Comparison of ENCODE assay signal across 7 cellular contexts in the genomic region with DNA sequence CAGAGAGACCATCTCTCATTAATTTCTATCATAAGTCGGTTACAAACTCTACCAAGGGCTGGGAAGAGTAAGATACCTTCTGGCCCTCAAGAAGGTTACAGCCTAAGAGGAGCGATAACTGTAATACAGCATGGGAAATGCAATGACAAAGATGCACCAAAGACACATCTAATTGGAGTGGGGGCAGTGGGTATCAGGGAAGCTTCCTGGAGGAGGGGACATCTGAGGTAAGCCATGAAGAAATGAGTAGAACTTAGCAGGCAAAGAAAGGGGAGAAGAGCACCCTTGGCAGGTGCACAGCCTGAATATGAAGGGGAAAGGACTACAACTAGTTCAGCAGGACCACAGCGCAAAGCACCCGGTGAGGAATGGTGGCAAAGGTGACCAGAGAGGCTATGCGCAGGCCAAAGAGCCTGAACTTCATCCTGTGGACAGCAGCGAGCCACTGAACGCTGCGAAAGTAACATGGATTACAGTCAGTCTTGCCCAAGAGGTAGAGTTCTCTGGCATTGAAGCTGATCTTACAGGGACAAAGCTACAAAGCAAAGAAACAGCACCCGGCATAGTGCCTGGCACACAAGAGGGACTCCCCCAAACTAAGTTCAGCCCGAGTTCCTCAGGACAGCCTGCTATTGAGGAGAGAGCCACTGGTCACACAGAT. TPM values are rescaled to one million over a fixed set of nuclear protein-coding genes. Genes with fewer than 3 reads are reported as not detected.
DNase-seq lines count a peak whose midpoint lies in the region; ATAC-seq, FAIRE-seq and TF ChIP-seq lines count a peak whose summit lies in the region.
"Had no signal": no experiment of that assay in that cellular context is flagged by ENCODE, and none has a peak within 500 bp of the region (broad histone marks: within the 10 kb centered on the region; RNA-seq: fewer than 3 reads in every experiment).

No MANE protein-coding gene starts in this region.

- H3K23ac ChIP-seq in H1 (ENCODE audit: insufficient read length): no peak overlapping the region

- H4K8ac ChIP-seq in H1 (ENCODE audit: extremely low read depth, insufficient read depth, low read length): no peak overlapping the region

- WGBS in H1 (ENCODE audit: extremely low coverage in 1 of 2, insufficient coverage in 1 of 2, insufficient read length in 1 of 2, insufficient replicate concordance in 2 of 2, low coverage in 1 of 2, low lambda C conversion rate in 2 of 2, missing lambda C conversion rate in 1 of 2), 2 experiments: 93% methylated on average over 10 of the region's 10 CpGs; no CpG with 5 or more reads in 1 of the 2 experiments

- no peak overlapping the region for H2BK20ac ChIP-seq in H1 (ENCODE audit: low read length)

- H3K27me3 ChIP-seq in MM.1S (replicated peaks; ENCODE audit: insufficient read depth, low read length) (no peaks in the 10 kb centered on the region), H1 (replicated peaks in 1 of 4; ENCODE audit: control insufficient read depth in 3 of 4, extremely low read depth in 1 of 4, insufficient read depth in 3 of 4, low read length in 3 of 4) (no peaks in the 10 kb centered on the region)

- H2AFZ ChIP-seq in MM.1S (ENCODE audit: low read length): no peak overlapping the region
- no peak overlapping the region for H2AFZ ChIP-seq in H1 (ENCODE audit: low read length)

- H3K79me2 ChIP-seq in MM.1S (ENCODE audit: low read length): peaks cover 74% of the 10 kb centered on the region
- peaks cover 0 to 29% of the 10 kb centered on the region in 2 experiments; a peak in 2 of 4 replicates for H3K79me2 ChIP-seq in H1 (ENCODE audit: control insufficient read depth in 1 of 2, insufficient read depth in 2 of 2, low read length in 2 of 2)

- no peak overlapping the region for H2BK120ac ChIP-seq in H1 (replicated peaks; ENCODE audit: low read depth, low read length)

- TF ChIP-seq CTCF in MM.1S (IDR thresholded peaks at IDR 0.05; ENCODE audit: low read length) (no peak), H1 (IDR thresholded peaks at IDR 0.05; ENCODE audit: control extremely low read depth in 1 of 3, insufficient read depth in 1 of 3, low read depth in 1 of 3, low read length in 3 of 3) (no peak)

- H3K18ac ChIP-seq in H1 (ENCODE audit: extremely low read depth, low read length): no peak overlapping the region

- H4K5ac ChIP-seq in H1 (ENCODE audit: insufficient read length, low read depth, low read length): no peak overlapping the region

- H4K91ac ChIP-seq in H1 (replicated peaks; ENCODE audit: insufficient read length, low read length): no peak overlapping the region

- peaks cover 14% of the 10 kb centered on the region for H3F3A ChIP-seq in MM.1S (ENCODE audit: insufficient read depth, low read length)

- ATAC-seq in HG03469 (IDR thresholded peaks at IDR 0.05; ENCODE audit: unreplicated experiment): no peak

- TF ChIP-seq POLR2A in H1 (IDR thresholded peaks at IDR 0.05; ENCODE audit: control extremely low read depth in 1 of 2, low read depth in 2 of 2, low read length in 2 of 2): no peak

- no peak for FAIRE-seq in H1 (lab: Jason Lieb, UNC)

- no peaks in the 10 kb centered on the region for H3K9me2 ChIP-seq in MM.1S (replicated peaks; ENCODE audit: insufficient read depth, low read length)

- POLR2A ChIA-PET in H1 (lab: Charles Lee; ENCODE audit: partially characterized antibody): interaction anchor here (0.8 to 6.9 kb wide), 5 partner anchors 10 to 53 kb away, joined by 3 to 79 read pairs (median 3); a partner anchor contains a TSS

- H3K56ac ChIP-seq in H1 (replicated peaks; ENCODE audit: insufficient read length, low read depth, low read length): no peak overlapping the region

- H3K27ac ChIP-seq in MM.1S (ENCODE audit: low read length) (no peak overlapping the region), H1 (ENCODE audit: low read depth, low read length) (no peak overlapping the region)

- H3K4me1 ChIP-seq in MM.1S (ENCODE audit: low read length): peaks cover 18% of the 10 kb centered on the region
- peaks cover 0 to 17% (median 11%) of the 10 kb centered on the region in 4 experiments; a peak in 6 of 7 replicates for H3K4me1 ChIP-seq in H1 (replicated peaks in 1 of 4; ENCODE audit: control insufficient read depth in 3 of 4, insufficient read depth in 4 of 4, low read length in 3 of 4)

- DNase-seq in MM.1S (no peak), H1 (ENCODE audit: low read depth in 1 of 2, low spot score in 2 of 2) (no peak), skeletal muscle cell (ENCODE audit: low read depth) (no peak), NCI-H82 treated with DMSO at 0.1 percent for 48 hours (lab: John Stamatoyannopoulos, UW; ENCODE audit: unreplicated experiment) (no peak), amygdala (lab: John Stamatoyannopoulos, UW) (no peak)
- DNase-seq: activated CD4-positive, alpha-beta T cell treated with anti-CD3 and anti-CD28 coated beads, Interleukin-2, amount 50 U/mL, for 4 hours had no signal

- TF ChIP-seq EP300 in H1 (IDR thresholded peaks at IDR 0.05; ENCODE audit: borderline replicate concordance in 1 of 2, low read depth in 2 of 2, low read length in 2 of 2): no peak

- H3K9me3 ChIP-seq in MM.1S (replicated peaks; ENCODE audit: insufficient read depth, low read length): no peaks in the 10 kb centered on the region
- no peaks in the 10 kb centered on the region for H3K9me3 ChIP-seq in H1 (ENCODE audit: insufficient read depth in 2 of 2, low read depth in 1 of 2, low read length in 1 of 2)

- no peak overlapping the region for H3K14ac ChIP-seq in H1 (ENCODE audit: insufficient read length)

- peaks cover 10% of the 10 kb centered on the region for H3K79me1 ChIP-seq in H1 (ENCODE audit: low read depth, low read length)

- H2BK5ac ChIP-seq in H1 (ENCODE audit: low read depth, low read length): no peak overlapping the region

- CTCF ChIA-PET in H1 (lab: Charles Lee; ENCODE audit: partially characterized antibody): interaction anchor here (0.7 to 1.1 kb wide), 3 partner anchors 21 to 261 kb away, joined by 3 to 4 read pairs (median 3); no protein-coding TSS in a partner anchor

- no peak overlapping the region for H3K4ac ChIP-seq in H1 (replicated peaks; ENCODE audit: insufficient read length, low read depth, low read length)

- no peak for TF ChIP-seq RAD21 in H1 (IDR thresholded peaks at IDR 0.05 in 1 of 2, conservative IDR thresholded peaks at IDR 0.05 in 1 of 2; ENCODE audit: low read depth in 2 of 2, low read length in 2 of 2)

- H3K4me2 ChIP-seq in MM.1S (ENCODE audit: low read depth, low read length) (peak overlapping the region; percentile 97), H1 (ENCODE audit: insufficient read depth in 1 of 2, low read depth in 2 of 2, low read length in 2 of 2) (peak overlapping the region; percentile 25 to 87)

- H3K4me3 ChIP-seq in MM.1S (ENCODE audit: low read length) (peak overlapping the region; percentile 96), H1 (ENCODE audit: extremely low read depth in 1 of 4, insufficient read depth in 2 of 4, low read depth in 3 of 4, low read length in 4 of 4) (peak overlapping the region in 2 of 4 experiments; percentile 47 to 81; a peak in 3 of 8 replicates), skeletal muscle cell (ENCODE audit: low read depth, low read length) (peak overlapping the region; percentile 89)

- H3K36me3 ChIP-seq in MM.1S (replicated peaks; ENCODE audit: insufficient read depth, low read length): no peaks in the 10 kb centered on the region
- H3K36me3 ChIP-seq in H1 (ENCODE audit: control insufficient read depth in 2 of 4, insufficient read depth in 4 of 4, low read length in 3 of 4): 0 out of 8 replicates have a peak, but pooled peaks cover 0 to 4% (median 0%) of the 10 kb centered on the region in 4 experiments

- H2BK12ac ChIP-seq in H1 (ENCODE audit: low read depth, low read length): no peak overlapping the region

- peak overlapping the region; percentile 81; the same call in 1 of the 2 replicates for H3K9ac ChIP-seq in MM.1S (ENCODE audit: low read length)
- H3K9ac ChIP-seq in H1 (replicated peaks in 1 of 4; ENCODE audit: extremely low read depth in 1 of 4, low read depth in 3 of 4, low read length in 3 of 4): peak overlapping the region in 1 of 4 experiments; percentile 28; a peak in 1 of 7 replicates

- peaks cover 13% of the 10 kb centered on the region for H4K20me1 ChIP-seq in MM.1S (ENCODE audit: insufficient read depth, low read length)
- peaks cover 4 to 19% of the 10 kb centered on the region in 2 experiments for H4K20me1 ChIP-seq in H1 (replicated peaks in 1 of 2; ENCODE audit: control insufficient read depth in 1 of 2, insufficient read depth in 2 of 2, low read length in 2 of 2)

- H2AK5ac ChIP-seq in H1 (ENCODE audit: low read depth, low read length): no peak overlapping the region

- H2BK15ac ChIP-seq in H1 (ENCODE audit: low read length): no peak overlapping the region

- peaks cover 10% of the 10 kb centered on the region; the same call in 1 of the 2 replicates for H3K23me2 ChIP-seq in H1 (ENCODE audit: low read depth, low read length)

RNA-seq across cellular contexts. Expression of a gene that starts 2.8 kb away (rescaled TPM):
- total RNA-seq in H1 (2021; fragmentation: NEBNext Ultra II Directional; extraction: Animal tissue kit (Norgen Biotek cat#: 25700)): 28.6 and 29.4 TPM in 2 replicates
- 15.4 and 22.1 TPM in 2 replicates for polyA plus RNA-seq in H1 (2011; rRNA removed)
- polyA plus RNA-seq in H1 (2011; cell fraction: cytosol; rRNA removed): 14.2 TPM
- 23.6 TPM for polyA plus RNA-seq in H1 (2011; cell fraction: nucleus; rRNA removed)
- 23.8 to 27.5 TPM (median 24.9 TPM) in 4 replicates for polyA plus RNA-seq in H1 (2012, experiment 1 of 2)
- 24.2 TPM for polyA plus RNA-seq in H1 (2012, experiment 2 of 2)
- polyA plus RNA-seq in H1 (2013, experiment 1 of 2): 15.4 TPM
- 14.1 TPM for polyA plus RNA-seq in H1 (2013, experiment 2 of 2)
- polyA minus RNA-seq in H1 (2011; rRNA and poly(A)+ RNA removed): 10.9 and 17.3 TPM in 2 replicates
- 14.0 TPM for polyA minus RNA-seq in H1 (2011; cell fraction: cytosol; rRNA and poly(A)+ RNA removed)
- 11.5 TPM for polyA minus RNA-seq in H1 (2011; cell fraction: nucleus; rRNA and poly(A)+ RNA removed)

RNA-seq across cellular contexts. Expression of a gene that starts 7.1 kb away (rescaled TPM):
- total RNA-seq in H1 (2021; fragmentation: NEBNext Ultra II Directional; extraction: Animal tissue kit (Norgen Biotek cat#: 25700)): 1.2 TPM in 1 of 2 replicates, not detected in the other
- 1.4 and 1.5 TPM in 2 replicates for polyA plus RNA-seq in H1 (2011; rRNA removed)
- polyA plus RNA-seq in H1 (2011; cell fraction: cytosol; rRNA removed): 0.98 TPM
- polyA plus RNA-seq in H1 (2011; cell fraction: nucleus; rRNA removed): 0.33 TPM
- polyA plus RNA-seq in H1 (2012, experiment 1 of 2): 0.59 to 4.0 TPM (median 2.1 TPM) in 4 replicates
- polyA plus RNA-seq in H1 (2012, experiment 2 of 2): 4.7 TPM
- 2.7 TPM for polyA plus RNA-seq in H1 (2013, experiment 1 of 2)
- 4.0 TPM for polyA plus RNA-seq in H1 (2013, experiment 2 of 2)
- 0.44 and 0.73 TPM in 2 replicates for polyA minus RNA-seq in H1 (2011; rRNA and poly(A)+ RNA removed)
- polyA minus RNA-seq in H1 (2011; cell fraction: cytosol; rRNA and poly(A)+ RNA removed): not detected
- polyA minus RNA-seq in H1 (2011; cell fraction: nucleus; rRNA and poly(A)+ RNA removed): not detected

RNA-seq across cellular contexts. Expression of a gene that starts 12.4 kb away (rescaled TPM):
- 55.3 and 55.4 TPM in 2 replicates for total RNA-seq in H1 (2021; fragmentation: NEBNext Ultra II Directional; extraction: Animal tissue kit (Norgen Biotek cat#: 25700))
- 22.4 and 30.4 TPM in 2 replicates for polyA plus RNA-seq in H1 (2011; rRNA removed)
- polyA plus RNA-seq in H1 (2011; cell fraction: cytosol; rRNA removed): 41.3 TPM
- 88.6 TPM for polyA plus RNA-seq in H1 (2011; cell fraction: nucleus; rRNA removed)
- 44.2 to 48.1 TPM (median 46.0 TPM) in 4 replicates for polyA plus RNA-seq in H1 (2012, experiment 1 of 2)
- polyA plus RNA-seq in H1 (2012, experiment 2 of 2): 36.3 TPM
- 22.9 TPM for polyA plus RNA-seq in H1 (2013, experiment 1 of 2)
- 22.8 TPM for polyA plus RNA-seq in H1 (2013, experiment 2 of 2)
- polyA minus RNA-seq in H1 (2011; rRNA and poly(A)+ RNA removed): 31.4 and 35.3 TPM in 2 replicates
- polyA minus RNA-seq in H1 (2011; cell fraction: cytosol; rRNA and poly(A)+ RNA removed): 19.1 TPM
- 24.0 TPM for polyA minus RNA-seq in H1 (2011; cell fraction: nucleus; rRNA and poly(A)+ RNA removed)

RNA-seq across cellular contexts. Expression of a gene that starts 14.9 kb away (rescaled TPM):
- 0.84 and 1.4 TPM in 2 replicates for total RNA-seq in H1 (2021; fragmentation: NEBNext Ultra II Directional; extraction: Animal tissue kit (Norgen Biotek cat#: 25700))
- polyA plus RNA-seq in H1 (2011; rRNA removed): 0.24 and 0.57 TPM in 2 replicates
- 0.70 TPM for polyA plus RNA-seq in H1 (2011; cell fraction: cytosol; rRNA removed)
- polyA plus RNA-seq in H1 (2011; cell fraction: nucleus; rRNA removed): 0.83 TPM
- polyA plus RNA-seq in H1 (2012, experiment 1 of 2): 1.1 to 2.7 TPM (median 1.3 TPM) in 4 replicates
- polyA plus RNA-seq in H1 (2012, experiment 2 of 2): 0.73 TPM
- polyA plus RNA-seq in H1 (2013, experiment 1 of 2): 1.5 TPM
- 1.5 TPM for polyA plus RNA-seq in H1 (2013, experiment 2 of 2)
- not detected in 2 replicates for polyA minus RNA-seq in H1 (2011; rRNA and poly(A)+ RNA removed)
- not detected for polyA minus RNA-seq in H1 (2011; cell fraction: cytosol; rRNA and poly(A)+ RNA removed)
- not detected for polyA minus RNA-seq in H1 (2011; cell fraction: nucleus; rRNA and poly(A)+ RNA removed)

RNA-seq across cellular contexts. Expression of a gene that starts 27.7 kb away (rescaled TPM):
- 40.6 and 41.2 TPM in 2 replicates for total RNA-seq in H1 (2021; fragmentation: NEBNext Ultra II Directional; extraction: Animal tissue kit (Norgen Biotek cat#: 25700))
- 30.4 and 39.6 TPM in 2 replicates for polyA plus RNA-seq in H1 (2011; rRNA removed)
- 27.3 TPM for polyA plus RNA-seq in H1 (2011; cell fraction: cytosol; rRNA removed)
- polyA plus RNA-seq in H1 (2011; cell fraction: nucleus; rRNA removed): 30.8 TPM
- polyA plus RNA-seq in H1 (2012, experiment 1 of 2): 30.8 to 36.4 TPM (median 33.0 TPM) in 4 replicates
- 36.2 TPM for polyA plus RNA-seq in H1 (2012, experiment 2 of 2)
- polyA plus RNA-seq in H1 (2013, experiment 1 of 2): 19.0 TPM
- 18.2 TPM for polyA plus RNA-seq in H1 (2013, experiment 2 of 2)
- polyA minus RNA-seq in H1 (2011; rRNA and poly(A)+ RNA removed): 23.0 and 24.8 TPM in 2 replicates
- polyA minus RNA-seq in H1 (2011; cell fraction: cytosol; rRNA and poly(A)+ RNA removed): 20.8 TPM
- polyA minus RNA-seq in H1 (2011; cell fraction: nucleus; rRNA and poly(A)+ RNA removed): 25.9 TPM
